Comparison of ENCODE assay signal across 8 cellular contexts in the genomic region with DNA sequence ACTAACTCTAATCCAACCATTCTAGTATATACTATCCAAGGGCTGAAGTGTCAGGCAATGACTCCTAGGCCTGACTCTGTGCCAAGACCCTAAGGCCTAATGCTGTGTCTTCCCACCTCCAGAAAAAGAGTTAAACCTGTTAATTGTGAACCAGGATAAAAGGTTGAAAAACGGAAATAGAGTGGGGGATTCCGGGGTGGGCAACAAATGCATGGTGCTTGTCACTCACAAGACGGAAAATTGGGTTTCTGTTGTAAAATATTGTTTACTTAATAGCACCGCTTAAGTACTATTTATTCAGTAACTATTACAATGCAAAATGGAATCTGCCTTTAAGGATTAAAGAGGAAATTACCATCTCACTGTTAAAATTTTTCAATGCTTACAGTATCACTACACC. TPM values are rescaled to one million over a fixed set of nuclear protein-coding genes. Genes with fewer than 3 reads are reported as not detected.
DNase-seq lines count a peak whose midpoint lies in the region; ATAC-seq and TF ChIP-seq lines count a peak whose summit lies in the region.

No MANE protein-coding gene starts in this region.

- H3K36me3 ChIP-seq in heart left ventricle = peaks cover 0 to under 1% (median 0%) of the 10 kb centered on the region in 9 donors

- no peaks in the 10 kb centered on the region for H3K9me3 ChIP-seq in heart left ventricle
- no peaks in the 10 kb centered on the region for H3K9me3 ChIP-seq in T-helper 17 cell (ENCODE audit: control insufficient read depth, low read length, poor library complexity, severe bottlenecking)

- H3K4me3 ChIP-seq in heart left ventricle = peak overlapping the region in 7 of 12 donors; percentile 66 to 98 (median 98)

- H3K4me3 Mint-ChIP-seq in T-helper 17 cell = peak overlapping the region; percentile 93
- peak overlapping the region; percentile 81 for H3K4me3 Mint-ChIP-seq in type B pancreatic cell

- ATAC-seq in heart left ventricle (no peak), left ventricle myocardium superior (no peak), T-helper 17 cell (no peak), foreskin keratinocyte (peak; percentile 33), GM19324 (IDR thresholded peaks at IDR 0.05; ENCODE audit: low FRiP score, unreplicated experiment) (no peak), GM21737 (IDR thresholded peaks at IDR 0.05; ENCODE audit: unreplicated experiment) (no peak)

- no peak for DNase-seq in heart left ventricle
- DNase-seq in left ventricle myocardium superior = no peak
- no peak for DNase-seq in T-helper 17 cell
- DNase-seq in foreskin keratinocyte = peak; percentile 42 to 60
- no peak for DNase-seq in type B pancreatic cell (ENCODE audit: extremely low spot score, unreplicated experiment)
- no peak for DNase-seq in activated CD4-positive, alpha-beta T cell treated with anti-CD3 and anti-CD28 coated beads, Interleukin-2, amount 50 U/mL, for 4 hours

- H3K4me1 ChIP-seq in heart left ventricle (peaks cover 0 to 74% (median 17%) of the 10 kb centered on the region in 12 donors), foreskin keratinocyte (peaks cover 28% of the 10 kb centered on the region)

- 81 to 84% (median 84%) methylated on average over 4 of the region's 4 CpGs for WGBS in heart left ventricle, 4 donors

- H3K4me1 Mint-ChIP-seq in T-helper 17 cell (peaks cover 39% of the 10 kb centered on the region), type B pancreatic cell (ENCODE audit: unreplicated experiment) (peaks cover 22% of the 10 kb centered on the region)

- H3K36me3 Mint-ChIP-seq in T-helper 17 cell (ENCODE audit: low read depth) = peaks cover 29% of the 10 kb centered on the region
- H3K36me3 Mint-ChIP-seq in type B pancreatic cell = no peaks in the 10 kb centered on the region

- H3K27ac ChIP-seq in heart left ventricle (peak overlapping the region in 1 of 12 donors; percentile 97), foreskin keratinocyte (peak overlapping the region; percentile 21)

- no peaks in the 10 kb centered on the region for H3K27me3 Mint-ChIP-seq in T-helper 17 cell
- peaks cover 12% of the 10 kb centered on the region for H3K27me3 Mint-ChIP-seq in type B pancreatic cell

- intact Hi-C loops in heart left ventricle (cut with DNase I) (loop anchor here in 2 of 10 donors (5.0 kb wide), 2 partner anchors 91 to 109 kb away; no protein-coding TSS in a partner anchor), left ventricle myocardium superior (cut with micrococcal nuclease) (no loop called here)

- no peak for TF ChIP-seq CTCF in heart left ventricle (IDR thresholded peaks at IDR 0.05)
- TF ChIP-seq CTCF in foreskin keratinocyte (conservative IDR thresholded peaks at IDR 0.05) = no peak
- no peak for TF ChIP-seq CTCF in type B pancreatic cell (conservative IDR thresholded peaks at IDR 0.05)

- no peaks in the 10 kb centered on the region for H3K9me3 Mint-ChIP-seq in type B pancreatic cell

- no peaks in the 10 kb centered on the region for H3K27me3 ChIP-seq in heart left ventricle
- no peaks in the 10 kb centered on the region for H3K27me3 ChIP-seq in foreskin keratinocyte

- peak overlapping the region; percentile 100 for H3K27ac Mint-ChIP-seq in T-helper 17 cell
- H3K27ac Mint-ChIP-seq in type B pancreatic cell = no peak overlapping the region

- TF ChIP-seq POLR2A in heart left ventricle (IDR thresholded peaks at IDR 0.05) = no peak

RNA-seq across cellular contexts. Expression of a gene that starts 3.2 kb away (rescaled TPM):
- total RNA-seq in heart left ventricle = 10 to 100 TPM in 2 of 9 donors, 1 to 10 TPM in 7; 3.3 to 24.4 (median 5.3) TPM
- polyA plus RNA-seq in heart left ventricle = 1 to 10 TPM; 1.4 to 2.6 TPM
- total RNA-seq in left ventricle myocardium superior = 7.2 TPM
- 100 to 1,000 TPM; 417 to 460 TPM for total RNA-seq in T-helper 17 cell
- 17.4 and 22.5 TPM in 2 replicates for total RNA-seq in foreskin keratinocyte
- 4.8 and 5.0 TPM in 2 replicates for polyA plus RNA-seq in foreskin keratinocyte
- total RNA-seq in type B pancreatic cell (ENCODE audit: low replicate concordance) = 20.0 and 27.2 TPM in 2 replicates

Comparison
In these comparisons a context has a peak if more than half of its experiments do, and no peak if none do; other contexts are left out.
1. DNase-seq: peak in foreskin keratinocyte (2 of 2); none in heart left ventricle (0 of 5), left ventricle myocardium superior (single experiment), T-helper 17 cell (0 of 3), type B pancreatic cell (single experiment) and activated CD4-positive, alpha-beta T cell treated with anti-CD3 and anti-CD28 coated beads, Interleukin-2, amount 50 U/mL, for 4 hours (0 of 2).
2. RNA of a gene that starts 3.2 kb away (total RNA-seq): 417 to 460 TPM in T-helper 17 cell; 20.0 to 27.2 TPM in type B pancreatic cell, 17.4 to 22.5 TPM in foreskin keratinocyte, 7.2 TPM in left ventricle myocardium superior (single experiment) and 3.3 to 24.4 TPM in heart left ventricle; every median in the first group is over 10 times any median in the second.